Comparison of ENCODE assay signal across 28 cellular contexts in genomic region chr13:112457081-112457480, GRCh38.
"Had no signal": no experiment of that assay in that cellular context is flagged by ENCODE, and none has a peak within 500 bp of the region (broad histone marks: within the 10 kb centered on the region; RNA-seq: fewer than 3 reads in every experiment).

No MANE protein-coding gene starts in this region.

- H3K4me2 ChIP-seq: SK-N-SH had no signal

- H3K9me3 Mint-ChIP-seq: activated CD4-positive, alpha-beta T cell treated with anti-CD3 and anti-CD28 coated beads, Interleukin-2, amount 10 ng/mL, durations not matched to agents 24 days and 14 days; T-helper 1 cell treated with Interleukin-12 subunit alpha and Interleukin-12 subunit beta and Interleukin-4 antibody, amounts not matched to agents 30 μg/mL and 1 μg/mL, for 36 hours; T-helper 2 cell treated with Interferon-gamma antibody and Interleukin-4, amounts not matched to agents 5 μg/mL and 100 μg/mL, for 36 hours had no signal

- H3K36me3 Mint-ChIP-seq: activated naive CD8-positive, alpha-beta T cell treated with anti-CD3 and anti-CD28 coated beads for 36 hours had no signal

- H3K9ac ChIP-seq: SK-N-SH had no signal

- H3K27ac Mint-ChIP-seq: activated CD4-positive, alpha-beta T cell treated with anti-CD3 and anti-CD28 coated beads, Interleukin-2, amount 10 ng/mL, durations not matched to agents 24 days and 14 days; activated CD8-positive, alpha-beta T cell treated with anti-CD3 and anti-CD28 coated beads for 36 hours; activated naive CD8-positive, alpha-beta T cell treated with anti-CD3 and anti-CD28 coated beads for 36 hours; activated T-cell treated with anti-CD3 and anti-CD28 coated beads, Interleukin-2, amount 50 U/mL, for 72 hours; activated T-helper 17 cell treated with anti-CD3 and anti-CD28 coated beads, Interleukin-2, amount 50 U/mL, for 72 hours; T-helper 1 cell treated with Interleukin-12 subunit alpha and Interleukin-12 subunit beta and Interleukin-4 antibody, amounts not matched to agents 30 μg/mL and 1 μg/mL, for 36 hours; T-helper 2 cell treated with Interferon-gamma antibody and Interleukin-4, amounts not matched to agents 5 μg/mL and 100 μg/mL, for 36 hours had no signal

- H3K27ac ChIP-seq: brain microvascular endothelial cell, Peyer's patch, SJSA1 had no signal

- H3K9me3 ChIP-seq: SJSA1, SK-N-SH had no signal

- H3K4me3 ChIP-seq: Peyer's patch, SJSA1 had no signal

- DNase-seq: activated CD4-positive, alpha-beta T cell treated with anti-CD3 and anti-CD28 coated beads, Interleukin-2, amount 10 ng/mL, durations not matched to agents 24 days and 14 days; activated CD4-positive, alpha-beta T cell treated with anti-CD3 and anti-CD28 coated beads, Interleukin-2, amount 50 U/mL, for 4 hours; activated CD8-positive, alpha-beta T cell treated with anti-CD3 and anti-CD28 coated beads for 36 hours; activated effector memory CD4-positive, alpha-beta T cell treated with anti-CD3 and anti-CD28 coated beads, Interleukin-2, amount 50 U/mL, for 16 hours; activated naive CD4-positive, alpha-beta T cell; activated naive CD4-positive, alpha-beta T cell treated with anti-CD3 and anti-CD28 coated beads, Interleukin-2, amount 50 U/mL, for 16 hours; activated naive CD8-positive, alpha-beta T cell treated with anti-CD3 and anti-CD28 coated beads for 36 hours; activated T-cell treated with anti-CD3 and anti-CD28 coated beads, Interleukin-2, amount 50 U/mL, for 1 hour; activated T-cell treated with anti-CD3 and anti-CD28 coated beads, Interleukin-2, amount 50 U/mL, for 72 hours; amniotic stem cell; aorta; brain microvascular endothelial cell; central memory CD4-positive, alpha-beta T cell; Karpas-422; NCI-H1048; NCI-H1105 treated with DMSO at 0.1 percent for 48 hours; NCI-H1436; NCI-H1694; NCI-H2029; NCI-H345; NCI-H524 treated with DMSO at 0.1 percent for 48 hours; PC-3; Peyer's patch; SK-N-SH had no signal

- H3K4me3 Mint-ChIP-seq: activated CD4-positive, alpha-beta T cell treated with anti-CD3 and anti-CD28 coated beads, Interleukin-2, amount 10 ng/mL, durations not matched to agents 24 days and 14 days; activated CD8-positive, alpha-beta T cell treated with anti-CD3 and anti-CD28 coated beads for 36 hours; activated naive CD8-positive, alpha-beta T cell treated with anti-CD3 and anti-CD28 coated beads for 36 hours; activated T-cell treated with anti-CD3 and anti-CD28 coated beads, Interleukin-2, amount 50 U/mL, for 72 hours; activated T-helper 17 cell treated with anti-CD3 and anti-CD28 coated beads, Interleukin-2, amount 50 U/mL, for 72 hours; T-helper 1 cell treated with Interleukin-12 subunit alpha and Interleukin-12 subunit beta and Interleukin-4 antibody, amounts not matched to agents 30 μg/mL and 1 μg/mL, for 36 hours; T-helper 2 cell treated with Interferon-gamma antibody and Interleukin-4, amounts not matched to agents 5 μg/mL and 100 μg/mL, for 36 hours had no signal

- H3K4me1 ChIP-seq: Peyer's patch, SJSA1 had no signal

- H3K27me3 ChIP-seq: brain microvascular endothelial cell, Peyer's patch had no signal

- H3K36me3 ChIP-seq: brain microvascular endothelial cell, Peyer's patch, SJSA1 had no signal

- H3K4me1 Mint-ChIP-seq: activated CD4-positive, alpha-beta T cell treated with anti-CD3 and anti-CD28 coated beads, Interleukin-2, amount 10 ng/mL, durations not matched to agents 24 days and 14 days; activated naive CD8-positive, alpha-beta T cell treated with anti-CD3 and anti-CD28 coated beads for 36 hours; activated T-helper 17 cell treated with anti-CD3 and anti-CD28 coated beads, Interleukin-2, amount 50 U/mL, for 72 hours had no signal

- H3K9me2 ChIP-seq: SK-N-SH had no signal
